ENCODE assay signal across 8 cellular contexts in genomic region chr2:119476301-119477117, GRCh38. TPM values are rescaled to one million over a fixed set of nuclear protein-coding genes. Genes with fewer than 3 reads are reported as not detected.
DNase-seq lines count a peak whose midpoint lies in the region; ATAC-seq and TF ChIP-seq lines count a peak whose summit lies in the region.

No MANE protein-coding gene starts in this region.

- POLR2A ChIA-PET in naive thymus-derived CD8-positive, alpha-beta T cell (lab: Charles Lee), result no interaction called here

- no peak overlapping the region for H2AFZ ChIP-seq in ACC112 (ENCODE audit: low read length, unreplicated experiment)

- H3K4me3 ChIP-seq in ACC112 (ENCODE audit: low read depth, low read length) (0 out of 2 replicates have a peak overlapping the region, but pooled peaks have one; percentile 20), fibroblast of the aortic adventitia (ENCODE audit: low read depth, low read length) (no peak overlapping the region), vagina (no peak overlapping the region)

- ATAC-seq in naive thymus-derived CD8-positive, alpha-beta T cell, result peak in 1 of 2 donors; percentile 39

- no peak for TF ChIP-seq POLR2A in vagina (IDR thresholded peaks at IDR 0.05)

- no peaks in the 10 kb centered on the region for H3K79me2 ChIP-seq in ACC112 (ENCODE audit: control insufficient read depth, insufficient read depth, low read length, unreplicated experiment)

- intact Hi-C loops in vagina (cut with DNase I), result loop anchor here (5.0 kb wide), 1 partner anchor 69 kb away; no protein-coding TSS in a partner anchor

- no peaks in the 10 kb centered on the region for H3K4me1 Mint-ChIP-seq in HFFc6 (ENCODE audit: low read depth)
- peaks cover 1 to 6% (median 4%) of the 10 kb centered on the region in 4 donors for H3K4me1 Mint-ChIP-seq in naive thymus-derived CD8-positive, alpha-beta T cell

- H3K4me1 ChIP-seq in ACC112 (ENCODE audit: control insufficient read depth, insufficient read depth, low read length, unreplicated experiment) (no peaks in the 10 kb centered on the region), vagina (peaks cover 4% of the 10 kb centered on the region)

- DNase-seq in GM03348 (ENCODE audit: low spot score), result peak; percentile 82
- DNase-seq in HFFc6, result peak; percentile 24
- DNase-seq in NCI-H1694 treated with DMSO at 0.1 percent for 48 hours (lab: John Stamatoyannopoulos, UW), result peak; percentile 61
- DNase-seq in activated CD4-positive, alpha-beta T cell treated with anti-CD3 and anti-CD28 coated beads, Interleukin-2, amount 50 U/mL, for 48 hours, result peak; percentile 22 to 48
- peak; percentile 37 for DNase-seq in fibroblast of the aortic adventitia (ENCODE audit: low read depth)
- peak in 9 of 10 donors; percentile 6 to 62 (median 33) for DNase-seq in naive thymus-derived CD8-positive, alpha-beta T cell
- peak in 1 of 2 donors; percentile 83 for DNase-seq in vagina (ENCODE audit: extremely low spot score in 2 of 2)

- H3K9me3 ChIP-seq in vagina, result no peaks in the 10 kb centered on the region

- H3K36me3 ChIP-seq in ACC112 (ENCODE audit: insufficient read depth, low read length) (no peaks in the 10 kb centered on the region), vagina (no peaks in the 10 kb centered on the region)

- no peak overlapping the region for H3K27ac Mint-ChIP-seq in HFFc6
- no peak overlapping the region for H3K27ac Mint-ChIP-seq in naive thymus-derived CD8-positive, alpha-beta T cell

- peak; percentile 98 for TF ChIP-seq CTCF in HFFc6 (IDR thresholded peaks at IDR 0.05)
- peak; percentile 93 for TF ChIP-seq CTCF in fibroblast of the aortic adventitia (IDR thresholded peaks at IDR 0.05; ENCODE audit: insufficient read depth, low read length)
- peak; percentile 71 to 89 (median 87) for TF ChIP-seq CTCF in vagina (IDR thresholded peaks at IDR 0.05)

- H3K36me3 Mint-ChIP-seq in HFFc6 (ENCODE audit: low read depth), result no peaks in the 10 kb centered on the region
- no peaks in the 10 kb centered on the region for H3K36me3 Mint-ChIP-seq in naive thymus-derived CD8-positive, alpha-beta T cell

- H3K27ac ChIP-seq in ACC112 (ENCODE audit: low read depth, low read length), result no peak overlapping the region
- no peak overlapping the region for H3K27ac ChIP-seq in vagina

- H3K27me3 ChIP-seq in ACC112 (ENCODE audit: insufficient read depth, low read length) (no peaks in the 10 kb centered on the region), vagina (no peaks in the 10 kb centered on the region)

- peaks cover 23% of the 10 kb centered on the region for H3K27me3 Mint-ChIP-seq in HFFc6 (ENCODE audit: insufficient read depth)
- H3K27me3 Mint-ChIP-seq in naive thymus-derived CD8-positive, alpha-beta T cell, result peaks cover 0 to 13% (median 8%) of the 10 kb centered on the region in 5 donors

- H3K4me3 Mint-ChIP-seq in HFFc6, result no peak overlapping the region
- no peak overlapping the region for H3K4me3 Mint-ChIP-seq in naive thymus-derived CD8-positive, alpha-beta T cell

- no peaks in the 10 kb centered on the region for H3K9me3 Mint-ChIP-seq in HFFc6
- H3K9me3 Mint-ChIP-seq in naive thymus-derived CD8-positive, alpha-beta T cell, result no peaks in the 10 kb centered on the region

RNA-seq across cellular contexts. Expression of gene TMEM37, which starts 44.9 kb away (rescaled TPM):
- not detected for total RNA-seq in HFFc6 (2021; fragmentation: NEBNext Ultra II Directional; extraction: Animal tissue kit (Norgen Biotek cat#: 25700))
- total RNA-seq in fibroblast of the aortic adventitia (ENCODE audit: low replicate concordance) (not detected in 2 replicates), vagina (3.2 TPM)
- total RNA-seq in naive thymus-derived CD8-positive, alpha-beta T cell, result under 1 TPM in 1 of 2 experiments, not detected in 1; 0.36 TPM
- polyA plus RNA-seq in naive thymus-derived CD8-positive, alpha-beta T cell, result not detected

RNA-seq across cellular contexts. Expression of gene SCTR, which starts 47.8 kb away (rescaled TPM):
- total RNA-seq in HFFc6 (2021; fragmentation: NEBNext Ultra II Directional; extraction: Animal tissue kit (Norgen Biotek cat#: 25700)), result not detected
- total RNA-seq in fibroblast of the aortic adventitia (ENCODE audit: low replicate concordance), result not detected in 2 replicates
- not detected for total RNA-seq in naive thymus-derived CD8-positive, alpha-beta T cell
- polyA plus RNA-seq in naive thymus-derived CD8-positive, alpha-beta T cell, result not detected
- total RNA-seq in vagina, result not detected
